ENCODE assay signal across 23 cellular contexts in genomic region chr2:65240657-65241056, GRCh38. TPM values are rescaled to one million over a fixed set of nuclear protein-coding genes. Genes with fewer than 3 reads are reported as not detected.
DNase-seq lines count a peak whose midpoint lies in the region; ATAC-seq, FAIRE-seq and TF ChIP-seq lines count a peak whose summit lies in the region.
"Had no signal": no experiment of that assay in that cellular context is flagged by ENCODE, and none has a peak within 500 bp of the region (broad histone marks: within the 10 kb centered on the region; RNA-seq: fewer than 3 reads in every experiment).

No MANE protein-coding gene starts in this region.

- CTCF ChIA-PET in PC-9 (lab: Charles Lee) = no interaction called here

- DNase-seq in activated naive CD8-positive, alpha-beta T cell treated with anti-CD3 and anti-CD28 coated beads for 36 hours = no peak
- DNase-seq in PC-9 (no peak), epithelial cell of esophagus (ENCODE audit: low read depth) (peak; percentile 44), small intestine (peak; percentile 12), C1 segment of cervical spinal cord (lab: John Stamatoyannopoulos, UW) (no peak), mucosa of descending colon (no peak), ecto neural progenitor cell (ENCODE audit: low spot score) (no peak)
- DNase-seq: brain microvascular endothelial cell; DMS153; GDM1; MM.1S; naive thymus-derived CD8-positive, alpha-beta T cell; NCI-H1694; NCI-H774; OCI-M1; SIG-M5; stimulated activated CD4-positive, alpha-beta T cell treated with anti-CD3 and anti-CD28 coated beads, Interleukin-1b, Interleukin-23, amount 100 ng/mL, for 48 hours; stimulated activated naive CD4-positive, alpha-beta T cell treated with Interleukin-2 at 50 U/mL for 16 hours; T-cell; thyroid gland had no signal

- no peak overlapping the region for H2AFZ ChIP-seq in PC-9

- H3K9me2 ChIP-seq in PC-9 (ENCODE audit: insufficient read depth) = no peaks in the 10 kb centered on the region

- no peak overlapping the region for H3K4me3 ChIP-seq in PC-9
- H3K4me3 ChIP-seq in epithelial cell of esophagus (ENCODE audit: low read length) = no peak overlapping the region
- H3K4me3 ChIP-seq in small intestine (ENCODE audit: low read depth in 1 of 2, low read length in 2 of 2) = no peak overlapping the region
- H3K4me3 ChIP-seq in mucosa of descending colon = no peak overlapping the region
- H3K4me3 ChIP-seq: thyroid gland had no signal

- H3K4me2 ChIP-seq in PC-9 = no peak overlapping the region

- peaks cover 64% of the 10 kb centered on the region for H4K20me1 ChIP-seq in PC-9 (ENCODE audit: insufficient read depth)

- peaks cover 48% of the 10 kb centered on the region for H3K36me3 ChIP-seq in PC-9 (ENCODE audit: low read depth)
- peaks cover 3% of the 10 kb centered on the region in 2 donors for H3K36me3 ChIP-seq in small intestine (ENCODE audit: control insufficient read depth in 2 of 2, insufficient read depth in 2 of 2, low read length in 2 of 2)
- H3K36me3 ChIP-seq in mucosa of descending colon (ENCODE audit: low read depth) = no peaks in the 10 kb centered on the region
- H3K36me3 ChIP-seq: thyroid gland had no signal

- no peaks in the 10 kb centered on the region for H3K9me3 Mint-ChIP-seq in activated naive CD8-positive, alpha-beta T cell (ENCODE audit: low read depth)
- H3K9me3 Mint-ChIP-seq in activated naive CD8-positive, alpha-beta T cell treated with anti-CD3 and anti-CD28 coated beads for 36 hours = no peaks in the 10 kb centered on the region
- H3K9me3 Mint-ChIP-seq: CD14-positive monocyte; naive thymus-derived CD8-positive, alpha-beta T cell; T-cell had no signal

- H3K4me1 Mint-ChIP-seq in activated naive CD8-positive, alpha-beta T cell (ENCODE audit: low read depth) = peaks cover 55% of the 10 kb centered on the region
- H3K4me1 Mint-ChIP-seq in activated naive CD8-positive, alpha-beta T cell treated with anti-CD3 and anti-CD28 coated beads for 36 hours = peaks cover 14% of the 10 kb centered on the region

- POLR2A ChIA-PET in PC-9 (lab: Charles Lee; ENCODE audit: unreplicated experiment) = no interaction called here

- 61 to 78% (median 77%) methylated on average over 3 of the region's 3 CpGs for WGBS in small intestine, 3 donors

- H3K27me3 ChIP-seq in PC-9 (ENCODE audit: insufficient read depth, low read depth) = no peaks in the 10 kb centered on the region
- no peaks in the 10 kb centered on the region for H3K27me3 ChIP-seq in small intestine (ENCODE audit: control insufficient read depth in 2 of 2, insufficient read depth in 2 of 2, low read length in 2 of 2)
- H3K27me3 ChIP-seq: brain microvascular endothelial cell, thyroid gland had no signal

- no peak overlapping the region for H3K27ac ChIP-seq in PC-9
- no peak overlapping the region for H3K27ac ChIP-seq in small intestine (ENCODE audit: low read depth in 1 of 2, low read length in 1 of 2)
- H3K27ac ChIP-seq: brain microvascular endothelial cell, thyroid gland had no signal

- no peak for FAIRE-seq in small intestine (lab: Jason Lieb, UNC)
- FAIRE-seq: frontal cortex had no signal

- intact Hi-C loops in PC-9 (cut with micrococcal nuclease; ENCODE audit: unreplicated experiment) = no loop called here
- intact Hi-C loops in mucosa of descending colon (cut with DNase I, micrococcal nuclease) = no loop called here

- H3K4me1 ChIP-seq in PC-9 (replicated peaks; ENCODE audit: insufficient read depth) (no peaks in the 10 kb centered on the region), small intestine (ENCODE audit: control insufficient read depth in 2 of 2, insufficient read depth in 1 of 2, low read depth in 1 of 2, low read length in 1 of 2) (no peaks in the 10 kb centered on the region), mucosa of descending colon (ENCODE audit: low read depth) (no peaks in the 10 kb centered on the region)
- H3K4me1 ChIP-seq: thyroid gland had no signal

- no peaks in the 10 kb centered on the region for H3K27me3 Mint-ChIP-seq in activated naive CD8-positive, alpha-beta T cell
- H3K27me3 Mint-ChIP-seq in activated naive CD8-positive, alpha-beta T cell treated with anti-CD3 and anti-CD28 coated beads for 36 hours = no peaks in the 10 kb centered on the region
- H3K27me3 Mint-ChIP-seq: naive thymus-derived CD8-positive, alpha-beta T cell; T-cell had no signal

- peak overlapping the region; percentile 25 for H3K27ac Mint-ChIP-seq in activated naive CD8-positive, alpha-beta T cell
- no peak overlapping the region for H3K27ac Mint-ChIP-seq in activated naive CD8-positive, alpha-beta T cell treated with anti-CD3 and anti-CD28 coated beads for 36 hours
- H3K27ac Mint-ChIP-seq: T-cell had no signal

- H3K79me2 ChIP-seq in PC-9 (ENCODE audit: low read depth) = peaks cover 72% of the 10 kb centered on the region

- H3K9me3 ChIP-seq in PC-9 (ENCODE audit: insufficient read depth, low read depth) (no peaks in the 10 kb centered on the region), small intestine (ENCODE audit: control insufficient read depth, low read depth) (no peaks in the 10 kb centered on the region), mucosa of descending colon (no peaks in the 10 kb centered on the region)
- H3K9me3 ChIP-seq: thyroid gland had no signal

- TSS peak; percentile 8 for BruUV-seq in PC-9 (replicated peaks; lab: Mats Ljungman, UMichigan)

- ATAC-seq in mucosa of descending colon = no peak
- ATAC-seq: naive thymus-derived CD8-positive, alpha-beta T cell; T-cell had no signal

- TF ChIP-seq CTCF in PC-9 (conservative IDR thresholded peaks at IDR 0.05) = no peak
- no peak for TF ChIP-seq CTCF in epithelial cell of esophagus (IDR thresholded peaks at IDR 0.05; ENCODE audit: insufficient read depth, low read depth, low read length, missing control alignments)
- no peak for TF ChIP-seq CTCF in mucosa of descending colon (IDR thresholded peaks at IDR 0.05)

- peaks cover 8% of the 10 kb centered on the region; the same call in 1 of the 2 replicates for H3F3A ChIP-seq in PC-9 (ENCODE audit: insufficient read depth, low read depth)

- H3K4me3 Mint-ChIP-seq in activated naive CD8-positive, alpha-beta T cell = no peak overlapping the region
- no peak overlapping the region for H3K4me3 Mint-ChIP-seq in activated naive CD8-positive, alpha-beta T cell treated with anti-CD3 and anti-CD28 coated beads for 36 hours
- H3K4me3 Mint-ChIP-seq: CD14-positive monocyte; naive thymus-derived CD8-positive, alpha-beta T cell had no signal

- no peaks in the 10 kb centered on the region for H3K36me3 Mint-ChIP-seq in activated naive CD8-positive, alpha-beta T cell
- peaks cover 6% of the 10 kb centered on the region for H3K36me3 Mint-ChIP-seq in activated naive CD8-positive, alpha-beta T cell treated with anti-CD3 and anti-CD28 coated beads for 36 hours

RNA-seq across cellular contexts. Expression of gene ACTR2, which starts 13.0 kb away (rescaled TPM):
- total RNA-seq in activated naive CD8-positive, alpha-beta T cell treated with anti-CD3 and anti-CD28 coated beads for 36 hours = 100 to 1,000 TPM; 298 to 299 TPM
- total RNA-seq in PC-9 (2021) (170 and 246 TPM in 2 replicates), mucosa of descending colon (100 to 1,000 TPM; 235 to 273 (median 268) TPM)
- polyA plus RNA-seq in small intestine = 100 to 1,000 TPM in 1 of 3 donors, 10 to 100 TPM in 2; 76.7 to 118 (median 85.0) TPM

Comparison
In these comparisons a context has a peak if more than half of its experiments do, and no peak if none do; other contexts are left out.
1. DNase-seq: peak in epithelial cell of esophagus (single experiment) and small intestine (single experiment); none in activated naive CD8-positive, alpha-beta T cell treated with anti-CD3 and anti-CD28 coated beads for 36 hours (single experiment), PC-9 (0 of 2), C1 segment of cervical spinal cord (0 of 14), mucosa of descending colon (0 of 3) and ecto neural progenitor cell (single experiment).